Comparison of ENCODE assay signal across 8 cellular contexts in the genomic region with DNA sequence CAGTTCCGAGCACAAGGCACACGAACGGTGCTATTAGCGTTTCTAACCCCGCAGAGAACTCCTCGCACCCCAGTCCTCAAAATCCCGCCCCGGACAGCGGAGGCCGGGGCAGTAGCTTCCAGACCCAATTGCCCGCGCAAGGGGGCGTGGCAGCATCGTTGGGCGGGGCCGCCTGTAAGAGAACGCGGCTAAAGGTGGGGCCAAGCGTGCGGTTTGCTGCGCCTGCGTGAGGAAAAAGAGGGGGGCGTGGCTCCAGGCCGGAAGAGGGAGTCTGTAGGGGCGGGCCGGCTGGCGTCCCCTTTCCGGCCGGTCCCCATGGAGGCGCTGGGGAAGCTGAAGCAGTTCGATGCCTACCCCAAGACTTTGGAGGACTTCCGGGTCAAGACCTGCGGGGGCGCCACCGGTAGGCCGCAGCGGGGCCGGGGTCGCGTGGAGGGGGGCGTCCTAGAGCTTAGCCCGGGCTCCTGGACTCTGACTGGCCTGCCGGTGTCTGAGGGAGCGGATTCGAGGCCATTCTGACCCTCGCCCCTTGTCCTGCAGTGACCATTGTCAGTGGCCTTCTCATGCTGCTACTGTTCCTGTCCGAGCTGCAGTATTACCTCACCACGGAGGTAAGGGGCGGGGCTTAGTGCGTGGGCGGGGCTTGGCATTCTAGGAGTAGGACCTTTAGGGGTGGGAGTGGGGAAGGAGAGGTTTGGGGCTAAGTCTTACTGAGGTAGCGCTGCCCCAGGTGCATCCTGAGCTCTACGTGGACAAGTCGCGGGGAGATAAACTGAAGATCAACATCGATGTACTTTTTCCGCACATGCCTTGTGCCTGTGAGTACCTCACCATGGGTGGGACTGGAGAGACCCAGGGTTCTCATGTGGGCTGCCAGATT. TPM values are rescaled to one million over a fixed set of nuclear protein-coding genes. Genes with fewer than 3 reads are reported as not detected.
A peak's percentile ranks its signal among the peaks of the same experiment; 100 is the strongest.
DNase-seq lines count a peak whose midpoint lies in the region; ATAC-seq and TF ChIP-seq lines count a peak whose summit lies in the region.

A gene (plus strand): TSS at position 296 of the 880 bp plus-strand sequence. CDS start 20 bp downstream, at position 316.

- H3K9me3 ChIP-seq in BLaER1 treated with 17β-estradiol and CSF1 and Interleukin-3, amounts not matched to agents 10 nM and 100 nM (replicated peaks in 1 of 11): peaks cover 0 to 3% (median 0%) of the 10 kb centered on the region in 11 experiments; a peak in 1 of 22 replicates
- no peaks in the 10 kb centered on the region for H3K9me3 ChIP-seq in right lobe of liver

- TF ChIP-seq CTCF in right lobe of liver (IDR thresholded peaks at IDR 0.05): peak in 2 of 4 donors; percentile 7 to 13

- peak within 1 kb of the TSS; percentile 68 to 85 (median 81) for H3K9ac ChIP-seq in BLaER1 treated with 17β-estradiol and CSF1 and Interleukin-3, amounts not matched to agents 10 nM and 100 nM

- intact Hi-C loops in right lobe of liver (cut with DNase I): no loop called here

- no peaks in the 10 kb centered on the region for H4K20me1 ChIP-seq in BLaER1 treated with 17β-estradiol and CSF1 and Interleukin-3, amounts not matched to agents 10 nM and 100 nM

- peak; percentile 57 for TF ChIP-seq POLR2A in right lobe of liver (IDR thresholded peaks at IDR 0.05)

- H3K4me2 ChIP-seq in BLaER1 treated with 17β-estradiol and CSF1 and Interleukin-3, amounts not matched to agents 10 nM and 100 nM: peak within 1 kb of the TSS; percentile 83 to 96 (median 86)

- WGBS in right lobe of liver (ENCODE audit: insufficient coverage, low coverage, low lambda C conversion rate, missing lambda C conversion rate): 5% methylated on average over 19 of the region's 57 CpGs

- H3K4me1 ChIP-seq in BLaER1 treated with 17β-estradiol and CSF1 and Interleukin-3, amounts not matched to agents 10 nM and 100 nM: peaks cover 18 to 38% (median 34%) of the 10 kb centered on the region in 10 experiments
- H3K4me1 ChIP-seq in right lobe of liver: peaks cover 0 to 4% (median 0%) of the 10 kb centered on the region in 4 donors

- H3K27me3 ChIP-seq in BLaER1 treated with 17β-estradiol and CSF1 and Interleukin-3, amounts not matched to agents 10 nM and 100 nM: no peaks in the 10 kb centered on the region
- H3K27me3 ChIP-seq in right lobe of liver: no peaks in the 10 kb centered on the region

- ATAC-seq in GM19372 (IDR thresholded peaks at IDR 0.05; ENCODE audit: low read depth, unreplicated experiment): peak; percentile 99
- peak; percentile 84 for ATAC-seq in HG03571 (IDR thresholded peaks at IDR 0.05; ENCODE audit: unreplicated experiment)
- peak; percentile 99 to 100 (median 100) for ATAC-seq in right lobe of liver

- peak within 1 kb of the TSS; percentile 55 to 87 (median 84); a peak in 21 of 22 replicates for H3K27ac ChIP-seq in BLaER1 treated with 17β-estradiol and CSF1 and Interleukin-3, amounts not matched to agents 10 nM and 100 nM
- H3K27ac ChIP-seq in right lobe of liver: peak within 1 kb of the TSS; percentile 39 to 66 (median 55)

- H3K36me3 ChIP-seq in BLaER1 treated with 17β-estradiol and CSF1 and Interleukin-3, amounts not matched to agents 10 nM and 100 nM: peaks cover 15 to 42% (median 24%) of the 10 kb centered on the region in 11 experiments
- no peaks in the 10 kb centered on the region for H3K36me3 ChIP-seq in right lobe of liver

- peak; percentile 99 for DNase-seq in NCI-H82 (lab: John Stamatoyannopoulos, UW)
- peak; percentile 95 to 96 for DNase-seq in activated CD4-positive, alpha-beta T cell treated with anti-CD3 and anti-CD28 coated beads, Interleukin-2, amount 50 U/mL, for 4 hours
- peak; percentile 80 to 94 for DNase-seq in dermis microvascular lymphatic vessel endothelial cell (ENCODE audit: low read depth in 2 of 2)
- peak; percentile 97 to 98 (median 98) for DNase-seq in right lobe of liver
- DNase-seq in stimulated activated CD4-positive, alpha-beta T cell treated with anti-CD3 and anti-CD28 coated beads, Interleukin-4, amount 100 ng/mL, for 24 hours: peak; percentile 98

- H3K4me3 ChIP-seq in BLaER1 treated with 17β-estradiol and CSF1 and Interleukin-3, amounts not matched to agents 10 nM and 100 nM: peak within 1 kb of the TSS; percentile 67 to 88 (median 76)
- peak within 1 kb of the TSS; percentile 70 to 99 (median 88) for H3K4me3 ChIP-seq in right lobe of liver

RNA-seq across cellular contexts. Expression of the gene that starts here (rescaled TPM):
- total RNA-seq in dermis microvascular lymphatic vessel endothelial cell (287 and 401 TPM in 2 replicates), right lobe of liver (100 to 1,000 TPM in 4 of 6 experiments, 10 to 100 TPM in 2; 82.7 to 129 (median 112) TPM)

Comparison
In these comparisons a context has a peak if more than half of its experiments do, and no peak if none do; other contexts are left out.
1. Peak in every context shown above with its lines: DNase-seq, ATAC-seq, H3K4me3 ChIP-seq and H3K27ac ChIP-seq.